Comparison of ENCODE assay signal across 1 cellular context in genomic region chr14:60652674-60653387, GRCh38.
TF ChIP-seq lines count a peak whose summit lies in the region.

No MANE protein-coding gene starts in this region.

TF ChIP-seq in endothelial cell of umbilical vein, 7 proteins besides CTCF, POLR2A, EP300 and RAD21:
- TF ChIP-seq GATA2 (IDR thresholded peaks at IDR 0.05; ENCODE audit: insufficient read depth, insufficient read length, low read depth, low read length) (peak; percentile 52), FOS (IDR thresholded peaks at IDR 0.05; ENCODE audit: borderline replicate concordance, insufficient read depth, low read length) (no peak), POLR2AphosphoS5 (IDR thresholded peaks at IDR 0.05; ENCODE audit: insufficient read depth, low read depth, low read length) (no peak), EZH2 (IDR thresholded peaks at IDR 0.05; ENCODE audit: borderline replicate concordance, low read depth, low read length, severe bottlenecking) (peak; percentile 95)
